Comparison of ENCODE assay signal across 17 cellular contexts in genomic region chr3:14273886-14274517, GRCh38.
A peak's percentile ranks its signal among the peaks of the same experiment; 100 is the strongest.
DNase-seq lines count a peak whose midpoint lies in the region; ATAC-seq, FAIRE-seq and TF ChIP-seq lines count a peak whose summit lies in the region.
"Had no signal": no experiment of that assay in that cellular context is flagged by ENCODE, and none has a peak within 500 bp of the region (broad histone marks: within the 10 kb centered on the region; RNA-seq: fewer than 3 reads in every experiment).

No MANE protein-coding gene starts in this region.

- H3K27ac ChIP-seq in WERI-Rb-1 (peak overlapping the region; percentile 81), mesodermal cell (ENCODE audit: low read depth, low read length, severe bottlenecking) (peak overlapping the region; percentile 16), kidney (ENCODE audit: low read depth in 2 of 2, low read length in 2 of 2) (no peak overlapping the region)
- H3K27ac ChIP-seq: left ventricle myocardium inferior had no signal

- WGBS in mesodermal cell (ENCODE audit: insufficient coverage in 2 of 2), 2 experiments = 70 to 79% methylated on average over 9 of the region's 10 CpGs

- H3K27me3 ChIP-seq in WERI-Rb-1 (ENCODE audit: insufficient read depth, low read depth, severe bottlenecking) = no peaks in the 10 kb centered on the region

- no peak for ATAC-seq in GM18907 (IDR thresholded peaks at IDR 0.05; ENCODE audit: unreplicated experiment)
- ATAC-seq: naive thymus-derived CD4-positive, alpha-beta T cell had no signal

- FAIRE-seq in kidney (lab: Jason Lieb, UNC) = no peak
- FAIRE-seq: GM18507 had no signal

- H3K36me3 ChIP-seq in WERI-Rb-1 (no peaks in the 10 kb centered on the region), mesodermal cell (ENCODE audit: control insufficient read depth, insufficient read depth, low read length) (no peaks in the 10 kb centered on the region), kidney (ENCODE audit: control insufficient read depth in 1 of 2, insufficient read depth in 2 of 2, low read length in 2 of 2) (no peaks in the 10 kb centered on the region)
- H3K36me3 ChIP-seq: left ventricle myocardium inferior had no signal

- H3K9ac ChIP-seq in kidney (ENCODE audit: low read length in 2 of 2) = no peak overlapping the region

- H3K4me3 ChIP-seq in WERI-Rb-1 (ENCODE audit: low read depth, low read length) (no peak overlapping the region), mesodermal cell (ENCODE audit: extremely low read depth, insufficient read depth, low read length, poor library complexity, severe bottlenecking) (no peak overlapping the region), kidney (ENCODE audit: low read length in 2 of 2) (no peak overlapping the region)
- H3K4me3 ChIP-seq: left ventricle myocardium inferior had no signal

- intact Hi-C loops in kidney (cut with DNase I) = no loop called here

- H3K9me3 ChIP-seq in WERI-Rb-1 (ENCODE audit: severe bottlenecking) (no peaks in the 10 kb centered on the region), mesodermal cell (ENCODE audit: control insufficient read depth, low read length) (no peaks in the 10 kb centered on the region), kidney (ENCODE audit: control insufficient read depth in 1 of 2, low read length in 2 of 2) (no peaks in the 10 kb centered on the region)

- H3K4me1 ChIP-seq in mesodermal cell (ENCODE audit: control insufficient read depth, insufficient read depth, low read length, poor library complexity, severe bottlenecking) = peaks cover 16% of the 10 kb centered on the region
- no peaks in the 10 kb centered on the region for H3K4me1 ChIP-seq in kidney (ENCODE audit: control insufficient read depth in 1 of 2, insufficient read depth in 1 of 2, low read depth in 1 of 2, low read length in 2 of 2)
- H3K4me1 ChIP-seq: left ventricle myocardium inferior had no signal

- TF ChIP-seq CTCF in WERI-Rb-1 (IDR thresholded peaks at IDR 0.05; ENCODE audit: low read depth, low read length) (no peak), kidney (IDR thresholded peaks at IDR 0.05; ENCODE audit: borderline replicate concordance, extremely low read depth, insufficient read depth) (no peak)

- DNase-seq in NCI-H748 (lab: John Stamatoyannopoulos, UW; ENCODE audit: unreplicated experiment) = peak; percentile 53
- DNase-seq in NCI-H748 treated with DMSO at 0.1 percent for 48 hours (lab: John Stamatoyannopoulos, UW) = no peak
- peak; percentile 11 for DNase-seq in HuH-7.5 (ENCODE audit: low spot score)
- DNase-seq in WERI-Rb-1 = no peak
- no peak for DNase-seq in ecto neural progenitor cell (ENCODE audit: low spot score)
- no peak for DNase-seq in kidney
- DNase-seq: activated CD8-positive, alpha-beta memory T cell treated with anti-CD3 and anti-CD28 coated beads for 24 hours; anterior cingulate cortex; CD8-positive, alpha-beta memory T cell; cortex of kidney; left ventricle myocardium inferior; MM.1S; naive thymus-derived CD4-positive, alpha-beta T cell; stimulated activated CD4-positive, alpha-beta T cell treated with anti-CD3 and anti-CD28 coated beads, Interleukin-15, amount 100 ng/mL, for 24 hours had no signal

Comparison
In these comparisons a context has a peak if more than half of its experiments do, and no peak if none do; other contexts are left out.
1. DNase-seq: peak in NCI-H748 (single experiment) and HuH-7.5 (single experiment); none in NCI-H748 treated with DMSO at 0.1 percent for 48 hours (single experiment), WERI-Rb-1 (single experiment), ecto neural progenitor cell (single experiment) and kidney (single experiment).
2. H3K27ac ChIP-seq: peak in WERI-Rb-1 (single experiment) and mesodermal cell (single experiment); none in kidney (0 of 2).